ENCODE assay signal across 14 cellular contexts in the genomic region with DNA sequence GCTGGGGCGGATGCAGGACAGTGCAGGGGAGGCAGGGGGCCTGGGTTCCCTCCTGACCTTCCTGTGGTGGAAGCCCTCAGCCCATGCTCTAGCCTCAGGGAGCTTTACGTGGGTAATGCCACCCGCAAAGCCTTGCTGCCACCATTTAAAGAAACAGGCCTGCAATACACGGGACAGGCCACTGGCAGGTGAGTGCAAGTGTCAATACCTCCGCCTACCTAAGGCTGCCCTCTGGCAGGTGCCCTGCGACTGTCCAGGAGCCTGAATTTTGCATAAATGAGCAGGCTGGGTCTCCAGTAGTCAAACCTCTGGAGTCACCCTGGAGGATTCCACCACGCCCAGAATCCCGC. TPM values are rescaled to one million over a fixed set of nuclear protein-coding genes. Genes with fewer than 3 reads are reported as not detected.
A peak's percentile ranks its signal among the peaks of the same experiment; 100 is the strongest.
DNase-seq lines count a peak whose midpoint lies in the region; ATAC-seq and TF ChIP-seq lines count a peak whose summit lies in the region.
"Had no signal": no experiment of that assay in that cellular context is flagged by ENCODE, and none has a peak within 500 bp of the region (broad histone marks: within the 10 kb centered on the region; RNA-seq: fewer than 3 reads in every experiment).

No MANE protein-coding gene starts in this region.

- no peak overlapping the region for H3K4me3 Mint-ChIP-seq in MCF 10A (ENCODE audit: unreplicated experiment)

- H3K4me3 ChIP-seq in breast epithelium = peak overlapping the region; percentile 38 to 68 (median 52)
- peak overlapping the region; percentile 79 for H3K4me3 ChIP-seq in mesodermal cell (ENCODE audit: extremely low read depth, insufficient read depth, low read length, poor library complexity, severe bottlenecking)
- H3K4me3 ChIP-seq in thoracic aorta = peak overlapping the region; percentile 68
- H3K4me3 ChIP-seq in thyroid gland (replicated peaks in 1 of 3) = peak overlapping the region in 1 of 3 donors; percentile 29

- whole genome bisulfite sequencing in mesodermal cell (ENCODE audit: insufficient coverage in 2 of 2), 2 experiments = 31 to 34% methylated on average over 6 to 8 of the region's 8 CpGs
- 30 to 100% methylated on average over 1 to 4 of the region's 8 CpGs for WGBS in thyroid gland, 2 donors

- no peaks in the 10 kb centered on the region for H3K36me3 Mint-ChIP-seq in MCF 10A (ENCODE audit: insufficient read depth, unreplicated experiment)

- POLR2A ChIA-PET in MCF 10A (lab: Yijun Ruan, JAX) = no interaction called here
- POLR2A ChIA-PET in HEK293T (lab: Yijun Ruan, JAX) = no interaction called here

- H3K27me3 ChIP-seq in breast epithelium (peaks cover 4 to 53% of the 10 kb centered on the region in 2 donors), thoracic aorta (replicated peaks; ENCODE audit: insufficient read depth) (peaks cover 19% of the 10 kb centered on the region), thyroid gland (peaks cover 30% of the 10 kb centered on the region)

- H3K36me3 ChIP-seq in breast epithelium (no peaks in the 10 kb centered on the region), mesodermal cell (ENCODE audit: control insufficient read depth, insufficient read depth, low read length) (peaks cover 6% of the 10 kb centered on the region), thoracic aorta (no peaks in the 10 kb centered on the region), thyroid gland (no peaks in the 10 kb centered on the region)

- CTCF ChIA-PET in MCF 10A (lab: Yijun Ruan, JAX) (no interaction called here), HEK293T (lab: Yijun Ruan, JAX) (interaction anchor here (1.1 kb wide), 1 partner anchor 111 kb away, joined by 3 read pairs; no protein-coding TSS in a partner anchor)

- no peaks in the 10 kb centered on the region for H3K27me3 Mint-ChIP-seq in MCF 10A (ENCODE audit: insufficient read depth, unreplicated experiment)

- TF ChIP-seq POLR2A in breast epithelium (IDR thresholded peaks at IDR 0.05) (no peak), thyroid gland (IDR thresholded peaks at IDR 0.05) (no peak)

- intact Hi-C loops in breast epithelium (cut with DNase I; ENCODE audit: low total_unique reads) = no loop called here
- intact Hi-C loops in MCF 10A (cut with micrococcal nuclease) = no loop called here
- intact Hi-C loops in thyroid gland (cut with DNase I) = no loop called here

- DNase-seq in breast epithelium (ENCODE audit: low spot score in 2 of 2) (no peak), MCF 10A (ENCODE audit: unreplicated experiment) (no peak), thoracic aorta (ENCODE audit: low spot score) (no peak), thyroid gland (no peak), HEK293T (ENCODE audit: extremely low spot score) (no peak)
- DNase-seq: activated T-cell treated with anti-CD3 and anti-CD28 coated beads, Interleukin-2, amount 50 U/mL, for 4 hours; NCI-H1092; occipital lobe had no signal

- no peaks in the 10 kb centered on the region for H3K4me1 Mint-ChIP-seq in MCF 10A (ENCODE audit: insufficient read depth, unreplicated experiment)

- peaks cover 0 to 9% of the 10 kb centered on the region in 2 donors for H3K4me1 ChIP-seq in breast epithelium
- H3K4me1 ChIP-seq in mesodermal cell (ENCODE audit: control insufficient read depth, insufficient read depth, low read length, poor library complexity, severe bottlenecking) = peaks cover 9% of the 10 kb centered on the region
- H3K4me1 ChIP-seq in thoracic aorta (ENCODE audit: control insufficient read depth in 1 of 2, low read depth in 2 of 2) = peaks cover 11 to 18% of the 10 kb centered on the region in 2 donors
- H3K4me1 ChIP-seq in thyroid gland = peaks cover 10 to 11% of the 10 kb centered on the region in 2 donors

- BruUV-seq in MCF 10A (replicated peaks; lab: Mats Ljungman, UMichigan) = no TSS peak

- H3K9me3 Mint-ChIP-seq in MCF 10A (ENCODE audit: unreplicated experiment) = peaks cover 7% of the 10 kb centered on the region
- H3K9me3 Mint-ChIP-seq: activated T-cell treated with anti-CD3 and anti-CD28 coated beads, Interleukin-2, amount 50 U/mL, for 4 hours had no signal

- ATAC-seq in thoracic aorta (ENCODE audit: insufficient number of reproducible peaks, low FRiP score, low read depth) = no peak
- ATAC-seq in HG03571 (IDR thresholded peaks at IDR 0.05; ENCODE audit: unreplicated experiment) = no peak
- ATAC-seq: activated CD4-positive, CD25-positive, alpha-beta regulatory T cell treated with anti-CD3 and anti-CD28 coated beads, Interleukin-2, amount 50 U/mL, for 24 hours; activated T-cell treated with anti-CD3 and anti-CD28 coated beads, Interleukin-2, amount 50 U/mL, for 4 hours had no signal

- no peak overlapping the region for H3K27ac ChIP-seq in breast epithelium
- peak overlapping the region; percentile 39 for H3K27ac ChIP-seq in cingulate gyrus (ENCODE audit: low read depth, low read length)
- no peak overlapping the region for H3K27ac ChIP-seq in mesodermal cell (ENCODE audit: low read depth, low read length, severe bottlenecking)
- H3K27ac ChIP-seq in thoracic aorta = no peak overlapping the region
- no peak overlapping the region for H3K27ac ChIP-seq in thyroid gland
- H3K27ac ChIP-seq: SK-N-MC had no signal

- TF ChIP-seq CTCF in breast epithelium (IDR thresholded peaks at IDR 0.05) = no peak
- no peak for TF ChIP-seq CTCF in MCF 10A (IDR thresholded peaks at IDR 0.05; ENCODE audit: unreplicated experiment)
- no peak for TF ChIP-seq CTCF in thoracic aorta (IDR thresholded peaks at IDR 0.05)
- TF ChIP-seq CTCF in thyroid gland (IDR thresholded peaks at IDR 0.05) = no peak

- H3K9me3 ChIP-seq in breast epithelium (no peaks in the 10 kb centered on the region), mesodermal cell (ENCODE audit: control insufficient read depth, low read length) (no peaks in the 10 kb centered on the region), thoracic aorta (no peaks in the 10 kb centered on the region), thyroid gland (no peaks in the 10 kb centered on the region)

- no peak overlapping the region for H3K27ac Mint-ChIP-seq in MCF 10A (ENCODE audit: low read depth, unreplicated experiment)

TF ChIP-seq in HEK293T, 16 proteins besides CTCF, POLR2A, EP300 and RAD21:
- TF ChIP-seq CTBP1 (IDR thresholded peaks at IDR 0.05; ENCODE audit: borderline replicate concordance) (no peak), FOXK2 (IDR thresholded peaks at IDR 0.05) (no peak), BHLHE40 (IDR thresholded peaks at IDR 0.05; ENCODE audit: borderline replicate concordance) (no peak), ELF4 (IDR thresholded peaks at IDR 0.05) (no peak), L3MBTL2 (conservative IDR thresholded peaks at IDR 0.05) (no peak), HDGF (IDR thresholded peaks at IDR 0.05; ENCODE audit: borderline replicate concordance) (no peak), FOXA1 (IDR thresholded peaks at IDR 0.05) (no peak), LEF1 (IDR thresholded peaks at IDR 0.05; ENCODE audit: borderline replicate concordance) (no peak), ARNT (IDR thresholded peaks at IDR 0.05) (no peak), ZNF384 (IDR thresholded peaks at IDR 0.05) (no peak), NFRKB (IDR thresholded peaks at IDR 0.05) (no peak), SUZ12 (IDR thresholded peaks at IDR 0.05) (no peak)
TF ChIP-seq in HEK293T: peak in this region for 0.

RNA-seq across cellular contexts. Expression of a gene that starts 5.9 kb away (rescaled TPM):
- 1 to 10 TPM in 2 of 3 donors, under 1 TPM in 1; 0.44 to 1.6 (median 1.3) TPM for total RNA-seq in breast epithelium
- not detected in 2 replicates for total RNA-seq in MCF 10A (2022)
- 89.7 TPM for polyA plus RNA-seq in mesodermal cell (2013, experiment 1 of 2)
- polyA plus RNA-seq in mesodermal cell (2013, experiment 2 of 2) = 78.1 TPM
- total RNA-seq in thoracic aorta = 1 to 10 TPM in 1 of 2 donors, not detected in 1; 1.8 TPM
- total RNA-seq in thyroid gland = 1 to 10 TPM in 1 of 4 donors, under 1 TPM in 2, not detected in 1; 0.63 to 3.0 (median 0.81) TPM
- total RNA-seq: subcutaneous adipose tissue had no signal
